In the genomic region with DNA sequence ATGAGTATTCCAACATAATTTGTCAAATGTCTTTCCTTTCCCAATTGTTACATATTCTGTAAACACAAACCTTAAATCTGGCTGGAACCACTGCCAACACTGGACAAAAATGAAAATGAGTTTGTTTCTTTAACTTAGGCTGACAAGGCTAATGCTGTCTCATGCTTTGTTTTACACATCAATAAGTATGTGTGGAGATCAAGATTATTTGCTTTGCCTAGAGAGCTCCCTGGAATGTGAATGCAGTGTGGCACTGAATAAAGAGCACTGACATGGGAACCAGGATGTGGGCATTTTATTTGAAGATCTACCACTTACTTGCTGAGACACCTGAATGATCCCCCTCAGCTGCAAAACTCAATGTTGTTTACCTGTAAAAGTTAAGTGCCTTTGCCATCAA, we compare ENCODE assay signal across 15 cellular contexts.
A peak's percentile ranks its signal among the peaks of the same experiment; 100 is the strongest.
DNase-seq lines count a peak whose midpoint lies in the region; ATAC-seq, FAIRE-seq and TF ChIP-seq lines count a peak whose summit lies in the region.
"Had no signal": no experiment of that assay in that cellular context is flagged by ENCODE, and none has a peak within 500 bp of the region (broad histone marks: within the 10 kb centered on the region; RNA-seq: fewer than 3 reads in every experiment).

No MANE protein-coding gene starts in this region.

- H3K79me1 ChIP-seq in IMR-90 (ENCODE audit: low read depth in 1 of 2, low read length in 2 of 2) (no peaks in the 10 kb centered on the region), H1 (ENCODE audit: low read depth, low read length) (no peaks in the 10 kb centered on the region), mesenchymal stem cell (replicated peaks; ENCODE audit: low read length, poor library complexity, severe bottlenecking) (peaks cover under 1% of the 10 kb centered on the region)

- no peak for TF ChIP-seq EP300 in H1 (IDR thresholded peaks at IDR 0.05; ENCODE audit: borderline replicate concordance in 1 of 2, low read depth in 2 of 2, low read length in 2 of 2)

- H4K91ac ChIP-seq in IMR-90 (ENCODE audit: insufficient read depth, low read depth, low read length) (no peak overlapping the region), H1 (replicated peaks; ENCODE audit: insufficient read length, low read length) (no peak overlapping the region), mesenchymal stem cell (ENCODE audit: low read length) (no peak overlapping the region)

- peaks cover 2% of the 10 kb centered on the region; the same call in 1 of the 2 replicates for H3K4me1 ChIP-seq in IMR-90 (ENCODE audit: control insufficient read depth, insufficient read depth, low read length)
- H3K4me1 ChIP-seq in H1 (replicated peaks in 1 of 4; ENCODE audit: control insufficient read depth in 3 of 4, insufficient read depth in 4 of 4, low read length in 3 of 4): no peaks in the 10 kb centered on the region
- no peaks in the 10 kb centered on the region for H3K4me1 ChIP-seq in mesenchymal stem cell (ENCODE audit: control insufficient read depth, insufficient read depth, low read depth, low read length)

- POLR2A ChIA-PET in IMR-90 (lab: Charles Lee; ENCODE audit: unreplicated experiment): no interaction called here
- POLR2A ChIA-PET in H1 (lab: Charles Lee; ENCODE audit: partially characterized antibody): no interaction called here

- no peak overlapping the region for H3K18ac ChIP-seq in IMR-90 (ENCODE audit: low read depth, low read length)
- no peak overlapping the region for H3K18ac ChIP-seq in H1 (ENCODE audit: extremely low read depth, low read length)
- no peak overlapping the region for H3K18ac ChIP-seq in mesenchymal stem cell (ENCODE audit: low read depth in 1 of 2, low read length in 2 of 2)

- TF ChIP-seq RAD21 in IMR-90 (IDR thresholded peaks at IDR 0.05; ENCODE audit: low read length) (no peak), H1 (IDR thresholded peaks at IDR 0.05 in 1 of 2, conservative IDR thresholded peaks at IDR 0.05 in 1 of 2; ENCODE audit: low read depth in 2 of 2, low read length in 2 of 2) (no peak)

- TF ChIP-seq POLR2A in IMR-90 (IDR thresholded peaks at IDR 0.05; ENCODE audit: low read depth, low read length): no peak
- no peak for TF ChIP-seq POLR2A in H1 (IDR thresholded peaks at IDR 0.05; ENCODE audit: control extremely low read depth in 1 of 2, low read depth in 2 of 2, low read length in 2 of 2)

- H4K20me1 ChIP-seq in IMR-90 (ENCODE audit: insufficient read depth, low read length): peaks cover 3% of the 10 kb centered on the region; the same call in 1 of the 2 replicates
- peaks cover 0 to 2% of the 10 kb centered on the region in 2 experiments for H4K20me1 ChIP-seq in H1 (replicated peaks in 1 of 2; ENCODE audit: control insufficient read depth in 1 of 2, insufficient read depth in 2 of 2, low read length in 2 of 2)

- H2BK15ac ChIP-seq in IMR-90 (ENCODE audit: low read depth, low read length) (no peak overlapping the region), H1 (ENCODE audit: low read length) (no peak overlapping the region), mesenchymal stem cell (ENCODE audit: low read depth, poor library complexity, severe bottlenecking) (no peak overlapping the region)

- BruUV-seq in IMR-90 (replicated peaks; lab: Mats Ljungman, UMichigan): no TSS peak

- no peak overlapping the region for H2BK120ac ChIP-seq in IMR-90 (ENCODE audit: low read depth, low read length)
- H2BK120ac ChIP-seq in H1 (replicated peaks; ENCODE audit: low read depth, low read length): no peak overlapping the region
- H2BK120ac ChIP-seq in mesenchymal stem cell (ENCODE audit: low read depth, low read length): no peak overlapping the region

- H3K9ac ChIP-seq in IMR-90 (ENCODE audit: low read depth, low read length): no peak overlapping the region
- no peak overlapping the region for H3K9ac ChIP-seq in H1 (replicated peaks in 1 of 4; ENCODE audit: extremely low read depth in 1 of 4, low read depth in 3 of 4, low read length in 3 of 4)
- H3K9ac ChIP-seq in mesenchymal stem cell (ENCODE audit: low read length): no peak overlapping the region

- H3K56ac ChIP-seq in IMR-90 (ENCODE audit: extremely low read depth, insufficient read depth, low read length): no peak overlapping the region
- no peak overlapping the region for H3K56ac ChIP-seq in H1 (replicated peaks; ENCODE audit: insufficient read length, low read depth, low read length)

- H3K9me1 ChIP-seq in IMR-90 (ENCODE audit: insufficient read depth, low read length): no peaks in the 10 kb centered on the region; the same call in 1 of the 2 replicates

- TF ChIP-seq CTCF in IMR-90 (conservative IDR thresholded peaks at IDR 0.05; ENCODE audit: low read depth, low read length) (no peak), H1 (IDR thresholded peaks at IDR 0.05; ENCODE audit: control extremely low read depth in 1 of 3, insufficient read depth in 1 of 3, low read depth in 1 of 3, low read length in 3 of 3) (no peak)

- peak; percentile 82 for ATAC-seq in IMR-90 (ENCODE audit: low read depth)
- no peak for ATAC-seq in HG02973 (IDR thresholded peaks at IDR 0.05; ENCODE audit: unreplicated experiment)

- no peak overlapping the region for H2AK5ac ChIP-seq in IMR-90 (ENCODE audit: low read depth, low read length)
- no peak overlapping the region for H2AK5ac ChIP-seq in H1 (ENCODE audit: low read depth, low read length)
- no peak overlapping the region for H2AK5ac ChIP-seq in mesenchymal stem cell (ENCODE audit: low read length, severe bottlenecking)

- no peak overlapping the region for H2AK9ac ChIP-seq in IMR-90 (replicated peaks; ENCODE audit: low read depth, low read length, poor library complexity)

- no peak overlapping the region for H3K4ac ChIP-seq in IMR-90 (ENCODE audit: low read depth, low read length)
- no peak overlapping the region for H3K4ac ChIP-seq in H1 (replicated peaks; ENCODE audit: insufficient read length, low read depth, low read length)
- no peak overlapping the region for H3K4ac ChIP-seq in mesenchymal stem cell (ENCODE audit: low read depth in 1 of 2, low read length in 2 of 2)

- H4K5ac ChIP-seq in IMR-90 (ENCODE audit: low read depth, low read length): no peak overlapping the region
- no peak overlapping the region for H4K5ac ChIP-seq in H1 (ENCODE audit: insufficient read length, low read depth, low read length)

- H4K8ac ChIP-seq in IMR-90 (ENCODE audit: low read depth in 2 of 2, low read length in 2 of 2) (no peak overlapping the region), H1 (ENCODE audit: extremely low read depth, insufficient read depth, low read length) (no peak overlapping the region), mesenchymal stem cell (ENCODE audit: low read length) (no peak overlapping the region)

- H3K14ac ChIP-seq in IMR-90 (replicated peaks; ENCODE audit: low read depth, low read length) (0 out of 2 replicates have a peak overlapping the region, but pooled peaks have one; percentile 41), H1 (ENCODE audit: insufficient read length) (no peak overlapping the region), mesenchymal stem cell (ENCODE audit: low read length in 2 of 2) (no peak overlapping the region)

- H2AFZ ChIP-seq in IMR-90 (replicated peaks; ENCODE audit: low read length, poor library complexity) (no peak overlapping the region), H1 (ENCODE audit: low read length) (no peak overlapping the region), mesenchymal stem cell (ENCODE audit: low read depth, low read length) (no peak overlapping the region)

- H3K9me3 ChIP-seq in IMR-90 (ENCODE audit: control insufficient read depth, insufficient read depth, low read length) (no peaks in the 10 kb centered on the region), H1 (ENCODE audit: insufficient read depth in 2 of 2, low read depth in 1 of 2, low read length in 1 of 2) (no peaks in the 10 kb centered on the region), mesenchymal stem cell (ENCODE audit: control insufficient read depth, low read length) (no peaks in the 10 kb centered on the region)

- H3K79me2 ChIP-seq in H1 (ENCODE audit: control insufficient read depth in 1 of 2, insufficient read depth in 2 of 2, low read length in 2 of 2): no peaks in the 10 kb centered on the region

- H2BK5ac ChIP-seq in IMR-90 (ENCODE audit: low read depth, low read length, poor library complexity, severe bottlenecking): no peak overlapping the region
- H2BK5ac ChIP-seq in H1 (ENCODE audit: low read depth, low read length): no peak overlapping the region
- H2BK5ac ChIP-seq in mesenchymal stem cell (ENCODE audit: low read depth, low read length, poor library complexity, severe bottlenecking): no peak overlapping the region

- no peak overlapping the region for H3K23ac ChIP-seq in IMR-90 (ENCODE audit: low read depth, low read length)
- H3K23ac ChIP-seq in H1 (ENCODE audit: insufficient read length): no peak overlapping the region
- H3K23ac ChIP-seq in mesenchymal stem cell (ENCODE audit: low read length in 2 of 2): no peak overlapping the region

- dilution Hi-C loops in IMR-90 (cut with HindIII; ENCODE audit: low sequenced_read_pairs, unreplicated experiment): no loop called here

- intact Hi-C loops in IMR-90 (cut with micrococcal nuclease): loop anchor here (5.0 kb wide), 1 partner anchor 60 kb away; the partner anchor contains the start of gene RALGAPA1

- no peak overlapping the region for H2BK12ac ChIP-seq in H1 (ENCODE audit: low read depth, low read length)
- H2BK12ac ChIP-seq in mesenchymal stem cell (ENCODE audit: low read length in 2 of 2): no peak overlapping the region

- no peaks in the 10 kb centered on the region for H3K23me2 ChIP-seq in H1 (ENCODE audit: low read depth, low read length)

- H3K27ac ChIP-seq in IMR-90 (ENCODE audit: insufficient read depth, low read length): no peak overlapping the region
- no peak overlapping the region for H3K27ac ChIP-seq in H1 (ENCODE audit: low read depth, low read length)
- no peak overlapping the region for H3K27ac ChIP-seq in mesenchymal stem cell (ENCODE audit: low read length, poor library complexity, severe bottlenecking)
- H3K27ac ChIP-seq in caudate nucleus (ENCODE audit: low read depth, low read length): no peak overlapping the region
- H3K27ac ChIP-seq: WERI-Rb-1 had no signal

- H2BK20ac ChIP-seq in IMR-90 (ENCODE audit: low read depth, low read length) (no peak overlapping the region), H1 (ENCODE audit: low read length) (no peak overlapping the region)

- H3K27me3 ChIP-seq in IMR-90 (ENCODE audit: control insufficient read depth, insufficient read depth, low read length) (no peaks in the 10 kb centered on the region), H1 (replicated peaks in 1 of 4; ENCODE audit: control insufficient read depth in 3 of 4, extremely low read depth in 1 of 4, insufficient read depth in 3 of 4, low read length in 3 of 4) (no peaks in the 10 kb centered on the region), mesenchymal stem cell (ENCODE audit: control insufficient read depth in 1 of 2, insufficient read depth in 1 of 2, low read length in 2 of 2) (no peaks in the 10 kb centered on the region)

- peak; percentile 62 for DNase-seq in DMS53 (lab: John Stamatoyannopoulos, UW)
- peak; percentile 61 for DNase-seq in IMR-90
- DNase-seq in H1 (ENCODE audit: low read depth in 1 of 2, low spot score in 2 of 2): no peak
- DNase-seq in mesenchymal stem cell: peak; percentile 11
- DNase-seq in activated CD8-positive, alpha-beta memory T cell treated with anti-CD3 and anti-CD28 coated beads for 24 hours: no peak
- DNase-seq in caudate nucleus (lab: John Stamatoyannopoulos, UW): no peak
- DNase-seq: activated effector memory CD4-positive, alpha-beta T cell treated with anti-CD3 and anti-CD28 coated beads, Interleukin-2, amount 50 U/mL, for 16 hours; cortex of kidney; head of caudate nucleus; NCI-H2107; occipital lobe; stimulated activated CD4-positive, alpha-beta T cell treated with anti-CD3 and anti-CD28 coated beads, Interleukin-4, amount 100 ng/mL, for 24 hours; SW 1271; WERI-Rb-1 had no signal

- no peak overlapping the region for H3K4me3 ChIP-seq in IMR-90 (ENCODE audit: insufficient read depth, low read depth, low read length)
- no peak overlapping the region for H3K4me3 ChIP-seq in H1 (ENCODE audit: extremely low read depth in 1 of 4, insufficient read depth in 2 of 4, low read depth in 3 of 4, low read length in 4 of 4)
- H3K4me3 ChIP-seq in mesenchymal stem cell (ENCODE audit: insufficient read depth in 1 of 2, low read depth in 1 of 2, low read length in 2 of 2): no peak overlapping the region

- in situ Hi-C loops in IMR-90 (cut with MboI; ENCODE audit: low sequenced_read_pairs): no loop called here

- H3K4me2 ChIP-seq in IMR-90 (ENCODE audit: low read depth, low read length) (0 out of 2 replicates have a peak overlapping the region, but pooled peaks have one; percentile 13), H1 (ENCODE audit: insufficient read depth in 1 of 2, low read depth in 2 of 2, low read length in 2 of 2) (no peak overlapping the region), mesenchymal stem cell (ENCODE audit: low read length, poor library complexity, severe bottlenecking) (no peak overlapping the region)

- H3K36me3 ChIP-seq in IMR-90 (ENCODE audit: control insufficient read depth, insufficient read depth, low read length): peaks cover 7% of the 10 kb centered on the region; the same call in 1 of the 2 replicates
- no peaks in the 10 kb centered on the region for H3K36me3 ChIP-seq in H1 (ENCODE audit: control insufficient read depth in 2 of 4, insufficient read depth in 4 of 4, low read length in 3 of 4)
- peaks cover 1 to 65% of the 10 kb centered on the region in 2 experiments for H3K36me3 ChIP-seq in mesenchymal stem cell (ENCODE audit: control insufficient read depth in 1 of 2, insufficient read depth in 2 of 2, low read depth in 1 of 2, low read length in 2 of 2)

- CTCF ChIA-PET in IMR-90 (lab: Yijun Ruan, JAX): interaction anchor here (0.6 kb wide), 2 partner anchors 81 to 103 kb away, joined by 3 to 5 read pairs; no protein-coding TSS in a partner anchor
- CTCF ChIA-PET in H1 (lab: Charles Lee; ENCODE audit: partially characterized antibody): interaction anchor here (0.9 kb wide), 1 partner anchor 70 kb away, joined by 3 read pairs; no protein-coding TSS in a partner anchor

- no peak for FAIRE-seq in H1 (lab: Jason Lieb, UNC)

Comparison
In these comparisons a context has a peak if more than half of its experiments do, and no peak if none do; other contexts are left out.
1. DNase-seq: peak in DMS53 (single experiment), IMR-90 (single experiment) and mesenchymal stem cell (single experiment); none in H1 (0 of 2), activated CD8-positive, alpha-beta memory T cell treated with anti-CD3 and anti-CD28 coated beads for 24 hours (single experiment) and caudate nucleus (0 of 61).